Comparison of ENCODE assay signal across 15 cellular contexts in genomic region chr18:48727685-48728084, GRCh38.
A peak's percentile ranks its signal among the peaks of the same experiment; 100 is the strongest.
DNase-seq lines count a peak whose midpoint lies in the region; ATAC-seq and TF ChIP-seq lines count a peak whose summit lies in the region.
"Had no signal": no experiment of that assay in that cellular context is flagged by ENCODE, and none has a peak within 500 bp of the region (broad histone marks: within the 10 kb centered on the region; RNA-seq: fewer than 3 reads in every experiment).

No MANE protein-coding gene starts in this region.

- H3K9me3 ChIP-seq in adipocyte (ENCODE audit: control insufficient read depth, low read length) (peaks cover 24% of the 10 kb centered on the region), heart left ventricle (peaks cover 0 to 12% (median 0%) of the 10 kb centered on the region in 12 donors), gastrocnemius medialis (no peaks in the 10 kb centered on the region)
- H3K9me3 ChIP-seq: prostate gland had no signal

- intact Hi-C loops in heart left ventricle (cut with DNase I) (no loop called here), gastrocnemius medialis (cut with DNase I; ENCODE audit: low total_unique reads) (no loop called here)

- WGBS in heart left ventricle, 4 donors: 22 to 58% (median 41%) methylated on average over 2 of the region's 2 CpGs

- ATAC-seq in heart left ventricle (peak; percentile 15 to 75 (median 56)), gastrocnemius medialis (peak; percentile 28 to 58), HG03432 (IDR thresholded peaks at IDR 0.05; ENCODE audit: unreplicated experiment) (no peak)

- peaks cover 27% of the 10 kb centered on the region for H3K36me3 ChIP-seq in adipocyte (ENCODE audit: control insufficient read depth, insufficient read depth, low read length, severe bottlenecking)
- H3K36me3 ChIP-seq in heart left ventricle: no peaks in the 10 kb centered on the region
- no peaks in the 10 kb centered on the region for H3K36me3 ChIP-seq in gastrocnemius medialis
- H3K36me3 ChIP-seq: prostate gland had no signal

- peak overlapping the region; percentile 61 for H3K9ac ChIP-seq in adipocyte (ENCODE audit: low read length)

- no peak for TF ChIP-seq CTCF in heart left ventricle (IDR thresholded peaks at IDR 0.05)
- no peak for TF ChIP-seq CTCF in gastrocnemius medialis (IDR thresholded peaks at IDR 0.05 in 4 of 5, conservative IDR thresholded peaks at IDR 0.05 in 1 of 5)

- no peak for TF ChIP-seq POLR2A in heart left ventricle (IDR thresholded peaks at IDR 0.05)
- TF ChIP-seq POLR2A in gastrocnemius medialis (IDR thresholded peaks at IDR 0.05): no peak

- in situ Hi-C loops in G401 (cut with HindIII; ENCODE audit: low sequenced_read_pairs): no loop called here
- in situ Hi-C loops in gastrocnemius medialis (cut with MboI; ENCODE audit: low sequenced_read_pairs in 4 of 4): no loop called here
- in situ Hi-C loops in ACHN (cut with HindIII; ENCODE audit: low pct_ligation_motif_present, low pct_unique_long_range_greater_than_20kb, low sequenced_read_pairs): no loop called here

- no peaks in the 10 kb centered on the region for H3K27me3 ChIP-seq in adipocyte (replicated peaks; ENCODE audit: control insufficient read depth, insufficient read depth, low read length)
- no peaks in the 10 kb centered on the region for H3K27me3 ChIP-seq in heart left ventricle
- H3K27me3 ChIP-seq in gastrocnemius medialis: no peaks in the 10 kb centered on the region
- H3K27me3 ChIP-seq: foreskin keratinocyte had no signal

- peaks cover 22% of the 10 kb centered on the region for H3K4me1 ChIP-seq in adipocyte (ENCODE audit: control insufficient read depth, insufficient read depth, low read length)
- H3K4me1 ChIP-seq in heart left ventricle: peaks cover 0 to 28% (median 15%) of the 10 kb centered on the region in 12 donors
- peaks cover 9 to 14% of the 10 kb centered on the region in 2 donors for H3K4me1 ChIP-seq in gastrocnemius medialis
- H3K4me1 ChIP-seq: prostate gland had no signal

- DNase-seq in G401 (ENCODE audit: low spot score) (peak; percentile 65), adipocyte (ENCODE audit: low read depth) (peak; percentile 22), heart left ventricle (no peak), gastrocnemius medialis (no peak), ACHN (no peak), NCI-H2081 treated with DMSO at 0.1 percent for 48 hours (lab: John Stamatoyannopoulos, UW) (no peak), OCI-M2 (lab: John Stamatoyannopoulos, UW; ENCODE audit: unreplicated experiment) (no peak)
- DNase-seq: activated CD4-positive, alpha-beta T cell treated with anti-CD3 and anti-CD28 coated beads, Interleukin-2, amount 50 U/mL, for 1 hour; amygdala; NCI-H1436 treated with DMSO at 0.1 percent for 48 hours; NCI-H69 had no signal

- H3K27ac ChIP-seq in heart left ventricle: peak overlapping the region in 8 of 12 donors; percentile 13 to 79 (median 47)
- peak overlapping the region in 2 of 4 donors; percentile 33 to 53 for H3K27ac ChIP-seq in gastrocnemius medialis
- H3K27ac ChIP-seq: foreskin keratinocyte, RWPE1 had no signal

- peak overlapping the region; percentile 9 for H3K4me3 ChIP-seq in adipocyte (ENCODE audit: low read length)
- H3K4me3 ChIP-seq in heart left ventricle: no peak overlapping the region
- H3K4me3 ChIP-seq in gastrocnemius medialis: no peak overlapping the region
- H3K4me3 ChIP-seq: prostate gland had no signal

Comparison
In these comparisons a context has a peak if more than half of its experiments do, and no peak if none do; other contexts are left out.
1. DNase-seq: peak in G401 (single experiment) and adipocyte (single experiment); none in heart left ventricle (0 of 5), gastrocnemius medialis (0 of 2), ACHN (single experiment), NCI-H2081 treated with DMSO at 0.1 percent for 48 hours (single experiment) and OCI-M2 (single experiment).